2 cellular contexts compared by ENCODE assay signal in the genomic region with DNA sequence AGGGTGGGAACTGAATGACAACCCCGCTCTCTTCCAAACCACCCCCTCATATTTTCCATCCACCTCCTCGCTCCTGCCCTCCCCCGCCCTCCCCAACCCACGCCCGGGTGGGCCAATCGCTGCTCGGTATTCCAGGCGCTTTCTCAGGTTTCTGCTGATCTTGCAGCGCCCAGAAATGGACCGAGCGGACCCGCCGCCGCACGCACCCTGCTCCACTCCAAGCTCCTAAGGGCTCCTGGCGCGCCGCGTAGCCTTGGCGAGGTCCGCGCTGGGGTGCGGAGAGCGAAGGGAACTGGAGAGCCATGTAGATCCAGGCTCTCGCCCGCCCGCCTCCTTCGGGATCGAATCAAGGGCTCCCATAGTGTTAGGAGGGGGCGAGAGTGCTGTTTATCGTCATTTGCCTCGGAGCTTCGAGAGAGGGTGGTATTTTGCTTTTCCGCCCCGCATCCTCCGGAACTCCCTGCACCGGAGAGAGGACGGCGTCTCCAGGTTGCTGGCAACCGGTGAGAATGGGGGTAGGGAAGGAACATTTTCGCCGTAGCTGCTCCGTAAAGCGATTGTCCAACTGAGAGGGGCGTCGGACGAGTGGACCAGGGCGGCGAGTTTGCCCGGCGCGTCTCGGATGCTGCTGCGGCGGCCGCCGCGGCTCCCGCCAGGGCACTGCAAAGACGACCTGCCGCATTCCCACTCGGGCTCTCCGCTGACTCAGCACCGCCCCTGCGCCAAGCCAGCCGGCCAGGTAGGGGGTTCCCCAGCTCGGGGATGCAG.
TF ChIP-seq lines count a peak whose summit lies in the region.

A gene (plus strand): TSS at position 172 of the 768 bp plus-strand sequence. CDS start 1,474 bp downstream, outside the sequence.

TF ChIP-seq in liver, 16 proteins besides CTCF, POLR2A, EP300 and RAD21:
- TF ChIP-seq YY1 (IDR thresholded peaks at IDR 0.05) (no peak), EGR1 (IDR thresholded peaks at IDR 0.05; ENCODE audit: low read depth in 2 of 2) (no peak), NR2F2 (IDR thresholded peaks at IDR 0.05) (no peak), HNF4A (conservative IDR thresholded peaks at IDR 0.05) (no peak), GABPA (IDR thresholded peaks at IDR 0.05 in 1 of 2, conservative IDR thresholded peaks at IDR 0.05 in 1 of 2) (no peak), TAF1 (conservative IDR thresholded peaks at IDR 0.05) (no peak), JUND (IDR thresholded peaks at IDR 0.05) (no peak), HNF4G (IDR thresholded peaks at IDR 0.05) (no peak), RXRA (IDR thresholded peaks at IDR 0.05) (no peak)
- TF ChIP-seq, protein P1, sequence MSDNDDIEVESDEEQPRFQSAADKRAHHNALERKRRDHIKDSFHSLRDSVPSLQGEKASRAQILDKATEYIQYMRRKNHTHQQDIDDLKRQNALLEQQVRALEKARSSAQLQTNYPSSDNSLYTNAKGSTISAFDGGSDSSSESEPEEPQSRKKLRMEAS (IDR thresholded peaks at IDR 0.05): no peak
- TF ChIP-seq, protein P2, sequence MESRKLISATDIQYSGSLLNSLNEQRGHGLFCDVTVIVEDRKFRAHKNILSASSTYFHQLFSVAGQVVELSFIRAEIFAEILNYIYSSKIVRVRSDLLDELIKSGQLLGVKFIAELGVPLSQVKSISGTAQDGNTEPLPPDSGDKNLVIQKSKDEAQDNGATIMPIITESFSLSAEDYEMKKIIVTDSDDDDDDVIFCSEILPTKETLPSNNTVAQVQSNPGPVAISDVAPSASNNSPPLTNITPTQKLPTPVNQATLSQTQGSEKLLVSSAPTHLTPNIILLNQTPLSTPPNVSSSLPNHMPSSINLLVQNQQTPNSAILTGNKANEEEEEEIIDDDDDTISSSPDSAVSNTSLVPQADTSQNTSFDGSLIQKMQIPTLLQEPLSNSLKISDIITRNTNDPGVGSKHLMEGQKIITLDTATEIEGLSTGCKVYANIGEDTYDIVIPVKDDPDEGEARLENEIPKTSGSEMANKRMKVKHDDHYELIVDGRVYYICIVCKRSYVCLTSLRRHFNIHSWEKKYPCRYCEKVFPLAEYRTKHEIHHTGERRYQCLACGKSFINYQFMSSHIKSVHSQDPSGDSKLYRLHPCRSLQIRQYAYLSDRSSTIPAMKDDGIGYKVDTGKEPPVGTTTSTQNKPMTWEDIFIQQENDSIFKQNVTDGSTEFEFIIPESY (IDR thresholded peaks at IDR 0.05): no peak

TF ChIP-seq in HepG2, 621 proteins besides CTCF, POLR2A, EP300 and RAD21:
- TF ChIP-seq ZFP82 (CRISPR knock-in tag; IDR thresholded peaks at IDR 0.05; ENCODE audit: borderline replicate concordance): no peak
- peak in 1 of 2 experiments; percentile 22; a peak in 1 of 4 replicates for TF ChIP-seq MAFK (conservative IDR thresholded peaks at IDR 0.05 in 1 of 2, IDR thresholded peaks at IDR 0.05 in 1 of 2; ENCODE audit: low read length in 2 of 2)
- TF ChIP-seq NAIF1 (CRISPR knock-in tag; IDR thresholded peaks at IDR 0.05; ENCODE audit: borderline replicate concordance): no peak
